In genomic region chr17:8022358-8023038, GRCh38 we compare ENCODE assay signal across 25 cellular contexts. TPM values are rescaled to one million over a fixed set of nuclear protein-coding genes. Genes with fewer than 3 reads are reported as not detected.
A peak's percentile ranks its signal among the peaks of the same experiment; 100 is the strongest.
DNase-seq lines count a peak whose midpoint lies in the region; ATAC-seq, FAIRE-seq and TF ChIP-seq lines count a peak whose summit lies in the region.
"Had no signal": no experiment of that assay in that cellular context is flagged by ENCODE, and none has a peak within 500 bp of the region (broad histone marks: within the 10 kb centered on the region; RNA-seq: fewer than 3 reads in every experiment).

No MANE protein-coding gene starts in this region.

- POLR2A ChIA-PET in HepG2 (lab: Yijun Ruan, JAX): interaction anchor here (0.6 kb wide), 1 partner anchor 11 kb away, joined by 3 read pairs; no protein-coding TSS in a partner anchor

- no peaks in the 10 kb centered on the region for H3K4me1 Mint-ChIP-seq in activated T-helper 17 cell treated with anti-CD3 and anti-CD28 coated beads, Interleukin-2, amount 50 U/mL, for 72 hours
- H3K4me1 Mint-ChIP-seq: nephron had no signal

- peak overlapping the region; percentile 68 for H3K27ac Mint-ChIP-seq in activated T-helper 17 cell treated with anti-CD3 and anti-CD28 coated beads, Interleukin-2, amount 50 U/mL, for 72 hours
- H3K27ac Mint-ChIP-seq: activated T-helper 2 cell treated with anti-CD3 and anti-CD28 coated beads, Interferon-gamma antibody, Interleukin-2, Interleukin-4, amounts not matched to agents 10 μg/mL and 5 μg/mL and 100 μg/mL, durations not matched to agents 14 hours and 24 hours and 36 hours had no signal

- TF ChIP-seq EP300 in HepG2 (IDR thresholded peaks at IDR 0.05; ENCODE audit: low read depth in 2 of 2, low read length in 2 of 2) (no peak), HepG2 (CRISPR knock-in tag; IDR thresholded peaks at IDR 0.05; ENCODE audit: borderline replicate concordance) (no peak)

- H3K9me3 ChIP-seq in GM23248 (ENCODE audit: low read depth): no peaks in the 10 kb centered on the region
- no peaks in the 10 kb centered on the region for H3K9me3 ChIP-seq in HepG2 (ENCODE audit: low read length)

- H3K36me3 ChIP-seq in GM23248 (ENCODE audit: low read depth) (no peaks in the 10 kb centered on the region), HepG2 (replicated peaks in 1 of 2; ENCODE audit: control insufficient read depth in 1 of 2, insufficient read depth in 2 of 2, low read length in 2 of 2) (no peaks in the 10 kb centered on the region)

- H3K27me3 ChIP-seq in GM23248 (replicated peaks; ENCODE audit: insufficient read depth): peaks cover 12% of the 10 kb centered on the region; the same call in 1 of the 2 replicates
- peaks cover 1 to 50% of the 10 kb centered on the region in 2 experiments for H3K27me3 ChIP-seq in HepG2 (ENCODE audit: control insufficient read depth in 1 of 2, insufficient read depth in 2 of 2, low read length in 2 of 2)

- H3K9ac ChIP-seq in GM23248 (no peak overlapping the region), HepG2 (ENCODE audit: insufficient read depth, low read depth, low read length) (no peak overlapping the region)

- no peaks in the 10 kb centered on the region for H3K36me3 Mint-ChIP-seq in activated T-helper 17 cell treated with anti-CD3 and anti-CD28 coated beads, Interleukin-2, amount 50 U/mL, for 72 hours (ENCODE audit: low read depth)

- intact Hi-C loops in HepG2 (cut with micrococcal nuclease; ENCODE audit: unreplicated experiment): no loop called here

- H4K20me1 ChIP-seq in GM23248 (ENCODE audit: insufficient read depth) (no peaks in the 10 kb centered on the region), HepG2 (ENCODE audit: insufficient read depth, low read length) (no peaks in the 10 kb centered on the region)

- H3K4me2 ChIP-seq in GM23248 (ENCODE audit: unreplicated experiment) (no peak overlapping the region), HepG2 (ENCODE audit: low read depth, low read length) (no peak overlapping the region)

- H3K9me2 ChIP-seq in GM23248 (ENCODE audit: insufficient read depth): no peaks in the 10 kb centered on the region

- H3K27me3 Mint-ChIP-seq in activated T-helper 17 cell treated with anti-CD3 and anti-CD28 coated beads, Interleukin-2, amount 50 U/mL, for 72 hours: peaks cover 34% of the 10 kb centered on the region

- no peak for FAIRE-seq in HepG2 (lab: Jason Lieb, UNC)
- FAIRE-seq: small intestine had no signal

- no peak for TF ChIP-seq POLR2A in HepG2 (IDR thresholded peaks at IDR 0.05; ENCODE audit: insufficient read depth in 1 of 2, low read depth in 2 of 2, low read length in 2 of 2)

- CTCF ChIA-PET in HepG2 (lab: Yijun Ruan, JAX; ENCODE audit: low intra/inter-chr PET ratio, low total read pairs): no interaction called here

- H3K27ac ChIP-seq in GM23248: no peak overlapping the region
- H3K27ac ChIP-seq in HepG2 (ENCODE audit: extremely low read length, insufficient read depth, low read length): no peak overlapping the region
- H3K27ac ChIP-seq: dorsolateral prefrontal cortex had no signal

- ATAC-seq in activated T-helper 17 cell treated with anti-CD3 and anti-CD28 coated beads, Interleukin-2, amount 50 U/mL, for 72 hours (replicated peaks): no peak
- no peak for ATAC-seq in GM18511 (IDR thresholded peaks at IDR 0.05; ENCODE audit: unreplicated experiment)
- ATAC-seq in HepG2: no peak
- ATAC-seq in HG03354 (IDR thresholded peaks at IDR 0.05; ENCODE audit: poor library complexity, severe bottlenecking, unreplicated experiment): no peak
- ATAC-seq: PC-3 had no signal

- no peak overlapping the region for H3K4me3 Mint-ChIP-seq in activated T-helper 17 cell treated with anti-CD3 and anti-CD28 coated beads, Interleukin-2, amount 50 U/mL, for 72 hours
- H3K4me3 Mint-ChIP-seq: nephron had no signal

- peaks cover 21% of the 10 kb centered on the region for H3K4me1 ChIP-seq in GM23248 (ENCODE audit: insufficient read depth)
- peaks cover 16% of the 10 kb centered on the region for H3K4me1 ChIP-seq in HepG2 (ENCODE audit: insufficient read depth, low read length)

- no TSS peak for BruUV-seq in HepG2 (replicated peaks; lab: Mats Ljungman, UMichigan)

- no peak for TF ChIP-seq RAD21 in HepG2 (CRISPR knock-in tag; IDR thresholded peaks at IDR 0.05)

- H3K9me3 Mint-ChIP-seq in activated T-helper 17 cell treated with anti-CD3 and anti-CD28 coated beads, Interleukin-2, amount 50 U/mL, for 72 hours: no peaks in the 10 kb centered on the region
- H3K9me3 Mint-ChIP-seq: activated T-helper 2 cell treated with anti-CD3 and anti-CD28 coated beads, Interferon-gamma antibody, Interleukin-2, Interleukin-4, amounts not matched to agents 10 μg/mL and 5 μg/mL and 100 μg/mL, durations not matched to agents 14 hours and 24 hours and 36 hours; nephron had no signal

- no peaks in the 10 kb centered on the region for H3F3A ChIP-seq in GM23248 (ENCODE audit: insufficient read depth)

- no peak overlapping the region for H3K4me3 ChIP-seq in GM23248
- H3K4me3 ChIP-seq in HepG2 (replicated peaks in 1 of 3; ENCODE audit: insufficient read depth in 1 of 3, low read depth in 2 of 3, low read length in 3 of 3): no peak overlapping the region
- H3K4me3 ChIP-seq: dorsolateral prefrontal cortex had no signal

- DNase-seq in GM23248 (peak; percentile 45), islet precursor cell (peak; percentile 76), renal cortical epithelial cell (ENCODE audit: low read depth) (peak; percentile 26), HepG2 (ENCODE audit: low spot score) (no peak)
- DNase-seq: activated CD4-positive, alpha-beta T cell treated with anti-CD3 and anti-CD28 coated beads for 4 hours; AML-193; caudate nucleus; DMS79 treated with DMSO at 0.1 percent for 48 hours; foreskin melanocyte; MV-4-11; NCI-H1694; NCI-H748 treated with DMSO at 0.1 percent for 48 hours; PC-3; SIG-M5; small intestine; stimulated activated CD4-positive, alpha-beta T cell treated with anti-CD3 and anti-CD28 coated beads, Interleukin-4, amount 100 ng/mL, for 4 hours had no signal

- 51 to 55% methylated on average over 5 of the region's 5 CpGs for WGBS in GM23248 (ENCODE audit: low coverage in 1 of 2, low lambda C conversion rate in 2 of 2, missing lambda C conversion rate in 2 of 2), 2 experiments
- 30% methylated on average over 4 of the region's 5 CpGs for WGBS in HepG2 (ENCODE audit: low lambda C conversion rate)

- 0 out of 2 replicates have a peak overlapping the region, but pooled peaks have one; percentile 32 for H2AFZ ChIP-seq in GM23248
- no peak overlapping the region for H2AFZ ChIP-seq in HepG2 (ENCODE audit: low read length)

- in situ Hi-C loops in GM23248 (cut with MboI): no loop called here
- in situ Hi-C loops in HepG2 (cut with HindIII; ENCODE audit: extremely low pct_ligation_motif_present, low pct_unique_long_range_greater_than_20kb): no loop called here

- H3K79me2 ChIP-seq in GM23248 (ENCODE audit: insufficient read depth) (no peaks in the 10 kb centered on the region), HepG2 (ENCODE audit: insufficient read depth, low read length) (no peaks in the 10 kb centered on the region)

- TF ChIP-seq CTCF in HepG2 (CRISPR knock-in tag; IDR thresholded peaks at IDR 0.05): no peak

RNA-seq across cellular contexts. Expression of gene ALOX15B, which starts 16.4 kb away (rescaled TPM):
- not detected in 2 replicates for total RNA-seq in GM23248 (2014; rRNA removed; shearing (Covaris generic))
- polyA plus RNA-seq in GM23248 (2016; fragmentation: Nextera tagmentation; extraction: Ambion mirVana) (not detected in 2 replicates), HepG2 (2011; rRNA removed) (not detected in 2 replicates)
- under 1 TPM in 1 of 2 donors, not detected in 1; 0.61 TPM for total RNA-seq in activated T-helper 17 cell treated with anti-CD3 and anti-CD28 coated beads, Interleukin-2, amount 50 U/mL, for 72 hours
- total RNA-seq in renal cortical epithelial cell (0.20 and 2.1 TPM in 2 replicates), HepG2 (2016; rRNA removed; fragmentation: Illumina TruSeq; extraction: Trizol) (not detected in 2 replicates)
- total RNA-seq in HepG2 (2016; cell fraction: cytosol; rRNA removed; fragmentation: Illumina TruSeq; extraction: Trizol; ENCODE audit: low read depth): not detected in 2 replicates
- total RNA-seq in HepG2 (2016; cell fraction: insoluble cytoplasmic fraction; rRNA removed; fragmentation: Illumina TruSeq; extraction: Trizol): not detected in 2 replicates
- total RNA-seq in HepG2 (2016; cell fraction: membrane; rRNA removed; fragmentation: Illumina TruSeq; extraction: Trizol): not detected in 2 replicates
- total RNA-seq in HepG2 (2016; cell fraction: nucleus; rRNA removed; fragmentation: Illumina TruSeq; extraction: Trizol): not detected in 2 replicates
- not detected in 2 replicates for polyA plus RNA-seq in HepG2 (2011; cell fraction: cytosol; rRNA removed)
- not detected in 2 replicates for polyA plus RNA-seq in HepG2 (2011; cell fraction: nucleus; rRNA removed)
- polyA plus RNA-seq in HepG2 (2012): not detected in 2 replicates
- polyA plus RNA-seq in HepG2 (2016; cell fraction: cytosol; fragmentation: Illumina TruSeq; extraction: Trizol; ENCODE audit: low read depth): not detected in 2 replicates
- not detected in 2 replicates for polyA plus RNA-seq in HepG2 (2016; cell fraction: insoluble cytoplasmic fraction; fragmentation: Illumina TruSeq; extraction: Trizol; ENCODE audit: low read depth)
- polyA plus RNA-seq in HepG2 (2016; cell fraction: membrane; fragmentation: Illumina TruSeq; extraction: Trizol; ENCODE audit: low read depth): not detected in 2 replicates
- polyA plus RNA-seq in HepG2 (2016; cell fraction: nucleus; fragmentation: Illumina TruSeq; extraction: Trizol; ENCODE audit: insufficient read depth, low read depth): not detected in 2 replicates
- polyA minus RNA-seq in HepG2 (2011; rRNA and poly(A)+ RNA removed; ENCODE audit: low replicate concordance): 0.05 TPM in 1 of 2 replicates, not detected in the other
- polyA minus RNA-seq in HepG2 (2011; cell fraction: cytosol; rRNA and poly(A)+ RNA removed): not detected in 2 replicates
- polyA minus RNA-seq in HepG2 (2011; cell fraction: nucleus; rRNA and poly(A)+ RNA removed): not detected in 2 replicates
- total RNA-seq: activated T-helper 2 cell treated with anti-CD3 and anti-CD28 coated beads, Interferon-gamma antibody, Interleukin-2, Interleukin-4, amounts not matched to agents 10 μg/mL and 5 μg/mL and 100 μg/mL, durations not matched to agents 14 hours and 24 hours and 36 hours; PC-3; T-helper 1 cell treated with Interleukin-12 subunit alpha and Interleukin-12 subunit beta and Interleukin-4 antibody, amounts not matched to agents 30 ng/mL and 1 ng/mL, for 36 hours had no signal

RNA-seq across cellular contexts. Expression of gene GUCY2D, which starts 20.1 kb away (rescaled TPM):
- 0.22 and 0.89 TPM in 2 replicates for total RNA-seq in GM23248 (2014; rRNA removed; shearing (Covaris generic))
- polyA plus RNA-seq in GM23248 (2016; fragmentation: Nextera tagmentation; extraction: Ambion mirVana) (0.05 TPM in 1 of 2 replicates, not detected in the other), HepG2 (2011; rRNA removed) (not detected in 2 replicates)
- under 1 TPM; 0.15 to 0.77 TPM for total RNA-seq in activated T-helper 17 cell treated with anti-CD3 and anti-CD28 coated beads, Interleukin-2, amount 50 U/mL, for 72 hours
- total RNA-seq in renal cortical epithelial cell (not detected in 2 replicates), HepG2 (2016; rRNA removed; fragmentation: Illumina TruSeq; extraction: Trizol) (not detected in 2 replicates)
- total RNA-seq in HepG2 (2016; cell fraction: cytosol; rRNA removed; fragmentation: Illumina TruSeq; extraction: Trizol; ENCODE audit: low read depth): not detected in 2 replicates
- not detected in 2 replicates for total RNA-seq in HepG2 (2016; cell fraction: insoluble cytoplasmic fraction; rRNA removed; fragmentation: Illumina TruSeq; extraction: Trizol)
- not detected in 2 replicates for total RNA-seq in HepG2 (2016; cell fraction: membrane; rRNA removed; fragmentation: Illumina TruSeq; extraction: Trizol)
- not detected in 2 replicates for total RNA-seq in HepG2 (2016; cell fraction: nucleus; rRNA removed; fragmentation: Illumina TruSeq; extraction: Trizol)
- polyA plus RNA-seq in HepG2 (2011; cell fraction: cytosol; rRNA removed): not detected in 2 replicates
- not detected in 2 replicates for polyA plus RNA-seq in HepG2 (2011; cell fraction: nucleus; rRNA removed)
- not detected in 2 replicates for polyA plus RNA-seq in HepG2 (2012)
- not detected in 2 replicates for polyA plus RNA-seq in HepG2 (2016; cell fraction: cytosol; fragmentation: Illumina TruSeq; extraction: Trizol; ENCODE audit: low read depth)
- not detected in 2 replicates for polyA plus RNA-seq in HepG2 (2016; cell fraction: insoluble cytoplasmic fraction; fragmentation: Illumina TruSeq; extraction: Trizol; ENCODE audit: low read depth)
- not detected in 2 replicates for polyA plus RNA-seq in HepG2 (2016; cell fraction: membrane; fragmentation: Illumina TruSeq; extraction: Trizol; ENCODE audit: low read depth)
- not detected in 2 replicates for polyA plus RNA-seq in HepG2 (2016; cell fraction: nucleus; fragmentation: Illumina TruSeq; extraction: Trizol; ENCODE audit: insufficient read depth, low read depth)
- polyA minus RNA-seq in HepG2 (2011; rRNA and poly(A)+ RNA removed; ENCODE audit: low replicate concordance): 0.05 TPM in 1 of 2 replicates, not detected in the other
- polyA minus RNA-seq in HepG2 (2011; cell fraction: cytosol; rRNA and poly(A)+ RNA removed): not detected in 2 replicates
- polyA minus RNA-seq in HepG2 (2011; cell fraction: nucleus; rRNA and poly(A)+ RNA removed): not detected in 2 replicates
- total RNA-seq: activated T-helper 2 cell treated with anti-CD3 and anti-CD28 coated beads, Interferon-gamma antibody, Interleukin-2, Interleukin-4, amounts not matched to agents 10 μg/mL and 5 μg/mL and 100 μg/mL, durations not matched to agents 14 hours and 24 hours and 36 hours; epithelial cell of proximal tubule; PC-3; posterior vena cava; T-helper 1 cell treated with Interleukin-12 subunit alpha and Interleukin-12 subunit beta and Interleukin-4 antibody, amounts not matched to agents 30 ng/mL and 1 ng/mL, for 36 hours had no signal
- polyA plus RNA-seq: small intestine had no signal
